13 cellular contexts compared by ENCODE assay signal in genomic region chr5:72246954-72247442, GRCh38.
DNase-seq lines count a peak whose midpoint lies in the region; ATAC-seq, FAIRE-seq and TF ChIP-seq lines count a peak whose summit lies in the region.
"Had no signal": no experiment of that assay in that cellular context is flagged by ENCODE, and none has a peak within 500 bp of the region (broad histone marks: within the 10 kb centered on the region; RNA-seq: fewer than 3 reads in every experiment).

No MANE protein-coding gene starts in this region.

- no peaks in the 10 kb centered on the region for H3K9me1 ChIP-seq in K562 (ENCODE audit: control insufficient read depth, insufficient read depth, low read length)

- in situ Hi-C loops in K562 (cut with MboI), result no loop called here

- H2AFZ ChIP-seq in K562 (ENCODE audit: low read depth, low read length), result no peak overlapping the region

- intact Hi-C loops in K562 (cut with micrococcal nuclease) (loop anchor here (5.0 kb wide), 1 partner anchor 60 kb away; no protein-coding TSS in a partner anchor), thyroid gland (cut with DNase I) (no loop called here)

- H3K4me3 ChIP-seq in K562 (no peak overlapping the region), thyroid gland (replicated peaks in 1 of 3) (no peak overlapping the region)
- H3K4me3 ChIP-seq: upper lobe of left lung had no signal

- TF ChIP-seq POLR2A in K562 (conservative IDR thresholded peaks at IDR 0.05), result no peak
- peak in 1 of 2 donors; percentile 20 for TF ChIP-seq POLR2A in thyroid gland (IDR thresholded peaks at IDR 0.05)

- no peak overlapping the region; the same call in 1 of the 2 replicates for H3K4me2 ChIP-seq in K562 (ENCODE audit: insufficient read depth, low read length)

- H3K36me3 ChIP-seq in K562 (ENCODE audit: control insufficient read depth, insufficient read depth, low read length) (0 out of 3 replicates have a peak, but pooled peaks cover 3% of the 10 kb centered on the region), thyroid gland (no peaks in the 10 kb centered on the region)
- H3K36me3 ChIP-seq: upper lobe of left lung had no signal

- H3K27ac ChIP-seq in K562 (ENCODE audit: extremely low read depth, low read depth, low read length), result peak overlapping the region; percentile 61; the same call in 2 of the 3 replicates
- peak overlapping the region; percentile 28 to 90 (median 72) for H3K27ac ChIP-seq in thyroid gland
- H3K27ac ChIP-seq: epithelial cell of prostate had no signal

- TF ChIP-seq CTCF in K562 (IDR thresholded peaks at IDR 0.05 in 2 of 3, conservative IDR thresholded peaks at IDR 0.05 in 1 of 3; ENCODE audit: insufficient read depth in 2 of 3, low read depth in 1 of 3, low read length in 3 of 3), result no peak
- TF ChIP-seq CTCF in thyroid gland (IDR thresholded peaks at IDR 0.05), result no peak

- no peak for TF ChIP-seq RAD21 in K562 (CRISPR knock-in tag; conservative IDR thresholded peaks at IDR 0.05 in 1 of 2, IDR thresholded peaks at IDR 0.05 in 1 of 2)

- POLR2A ChIA-PET in K562 (lab: Yijun Ruan, JAX), result interaction anchor here (1.0 to 1.4 kb wide), 4 partner anchors 8 to 113 kb away, joined by 3 to 4 read pairs (median 4); no protein-coding TSS in a partner anchor

- 27% methylated on average over 4 of the region's 4 CpGs for WGBS in K562 (ENCODE audit: insufficient coverage, low coverage, missing lambda C conversion rate)
- WGBS in thyroid gland, 2 donors, result 30 to 39% methylated on average over 4 of the region's 4 CpGs

- H3K9me3 ChIP-seq in K562 (replicated peaks; ENCODE audit: control insufficient read depth, insufficient read depth, low read depth, low read length) (no peaks in the 10 kb centered on the region), thyroid gland (no peaks in the 10 kb centered on the region)
- H3K9me3 ChIP-seq: upper lobe of left lung had no signal

- ATAC-seq in K562 (peak; percentile 17; the same call in 1 of the 3 replicates), HG03439 (IDR thresholded peaks at IDR 0.05; ENCODE audit: unreplicated experiment) (no peak)

- H4K20me1 ChIP-seq in K562 (replicated peaks; ENCODE audit: control insufficient read depth, insufficient read depth, low read length), result no peaks in the 10 kb centered on the region

- no TSS peak for BruUV-seq in K562 (replicated peaks; lab: Mats Ljungman, UMichigan)

- peaks cover 18 to 49% of the 10 kb centered on the region in 2 experiments for H3K4me1 ChIP-seq in K562 (replicated peaks in 1 of 2; ENCODE audit: control insufficient read depth in 2 of 2, insufficient read depth in 2 of 2, low read length in 2 of 2)
- peaks cover 37 to 62% of the 10 kb centered on the region in 2 donors for H3K4me1 ChIP-seq in thyroid gland

- peak; percentile 37 for FAIRE-seq in K562 (lab: Jason Lieb, UNC)
- FAIRE-seq: A204.1 had no signal

- DNase-seq in NCI-H446 treated with DMSO at 0.1 percent for 48 hours (lab: John Stamatoyannopoulos, UW) (peak; percentile 11), NCI-H446 (lab: John Stamatoyannopoulos, UW) (no peak), K562 (ENCODE audit: extremely low read depth in 1 of 4, low spot score in 3 of 4) (no peak), kidney tubule cell (ENCODE audit: low spot score) (peak; percentile 18), thyroid gland (no peak), D341Med (ENCODE audit: low spot score) (no peak), NCI-H748 (lab: John Stamatoyannopoulos, UW; ENCODE audit: unreplicated experiment) (no peak)
- DNase-seq: activated gamma-delta T cell, NCI-H526, upper lobe of left lung had no signal

- TF ChIP-seq EP300 in K562 (IDR thresholded peaks at IDR 0.05; ENCODE audit: low read length), result no peak

- H3K79me2 ChIP-seq in K562 (ENCODE audit: control insufficient read depth, insufficient read depth, low read length), result peaks cover 63% of the 10 kb centered on the region

- peak overlapping the region in 1 of 2 experiments; percentile 40; a peak in 2 of 4 replicates for H3K9ac ChIP-seq in K562 (ENCODE audit: insufficient read depth in 1 of 2, low read depth in 2 of 2, low read length in 2 of 2)

- CTCF ChIA-PET in K562 (lab: Yijun Ruan, JAX; ENCODE audit: low intra/inter-chr PET ratio), result interaction anchor here (0.8 kb wide), 1 partner anchor 464 kb away, joined by 3 read pairs; no protein-coding TSS in a partner anchor

- no peaks in the 10 kb centered on the region for H3K27me3 ChIP-seq in K562 (ENCODE audit: control insufficient read depth in 2 of 2, insufficient read depth in 2 of 2, low read length in 2 of 2)
- no peaks in the 10 kb centered on the region for H3K27me3 ChIP-seq in thyroid gland
- H3K27me3 ChIP-seq: upper lobe of left lung had no signal

TF ChIP-seq in K562, 482 proteins besides CTCF, POLR2A, EP300 and RAD21 (continues in another document):
- TF ChIP-seq COPS2 (conservative IDR thresholded peaks at IDR 0.05) (no peak), SFPQ (IDR thresholded peaks at IDR 0.05; ENCODE audit: low read depth, low read length) (no peak), MBD1 (CRISPR knock-in tag; IDR thresholded peaks at IDR 0.05) (no peak), ZSCAN32 (CRISPR knock-in tag; IDR thresholded peaks at IDR 0.05) (no peak), PRMT5 (CRISPR knock-in tag; IDR thresholded peaks at IDR 0.05) (no peak), MCM5 (IDR thresholded peaks at IDR 0.05; ENCODE audit: low read depth) (no peak), OTX1 (CRISPR knock-in tag; IDR thresholded peaks at IDR 0.05) (no peak), BACH1 (tag; IDR thresholded peaks at IDR 0.05) (0 out of 2 replicates have a peak, but pooled peaks have one; percentile 21), KAT2B (IDR thresholded peaks at IDR 0.05; ENCODE audit: low read depth, low read length) (no peak), CREBBP (IDR thresholded peaks at IDR 0.05; ENCODE audit: low read depth, low read length) (no peak), IRF1 (CRISPR knock-in tag; IDR thresholded peaks at IDR 0.05; ENCODE audit: borderline replicate concordance) (no peak), TAF7 (tag; IDR thresholded peaks at IDR 0.05) (no peak), HMBOX1 (IDR thresholded peaks at IDR 0.05) (peak; percentile 45; the same call in 1 of the 2 replicates)

Comparison
In these comparisons a context has a peak if more than half of its experiments do, and no peak if none do; other contexts are left out.
1. DNase-seq: peak in NCI-H446 treated with DMSO at 0.1 percent for 48 hours (single experiment) and kidney tubule cell (single experiment); none in NCI-H446 (0 of 2), K562 (0 of 4), thyroid gland (0 of 2), D341Med (single experiment) and NCI-H748 (single experiment).